Comparison of ENCODE assay signal across 8 cellular contexts in the genomic region with DNA sequence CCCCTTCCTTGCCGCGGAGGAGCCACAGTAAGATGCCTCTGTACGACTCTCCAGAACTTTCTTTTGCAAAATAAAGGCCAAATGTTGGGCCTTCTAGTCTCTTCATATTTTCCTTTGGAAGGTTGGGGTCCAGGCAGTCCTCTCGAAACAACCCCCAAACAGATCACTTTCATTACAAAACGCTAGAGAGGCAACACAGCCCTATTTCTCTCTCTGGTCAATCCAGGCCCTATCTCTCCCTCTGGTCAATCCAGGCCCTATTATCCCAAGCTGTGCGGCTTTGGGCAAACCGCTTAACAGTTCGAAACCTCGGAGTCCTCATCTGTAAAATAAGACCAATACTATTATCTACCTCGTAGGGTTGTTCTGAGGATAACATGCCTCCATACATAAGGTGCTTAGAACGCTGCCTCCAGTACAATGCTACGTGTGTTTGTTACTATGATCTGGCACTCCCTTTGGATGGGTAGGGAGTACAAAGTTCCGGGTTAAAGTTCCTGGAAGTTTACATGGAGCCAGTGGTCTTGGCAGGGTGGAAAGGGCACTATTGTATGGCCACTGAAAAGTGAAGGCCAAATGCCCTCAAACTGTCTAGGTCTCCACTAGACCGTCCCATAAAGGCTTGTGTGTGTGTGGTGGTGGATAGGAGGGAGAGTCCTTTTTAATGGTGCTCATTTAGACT.
DNase-seq lines count a peak whose midpoint lies in the region; ATAC-seq and TF ChIP-seq lines count a peak whose summit lies in the region.

No MANE protein-coding gene starts in this region.

- TF ChIP-seq CTCF in DOHH2 (IDR thresholded peaks at IDR 0.05; ENCODE audit: low read depth, low read length, poor library complexity, severe bottlenecking), result no peak
- TF ChIP-seq CTCF in PC-9 (conservative IDR thresholded peaks at IDR 0.05), result no peak
- TF ChIP-seq CTCF in esophagus squamous epithelium (IDR thresholded peaks at IDR 0.05), result no peak

- ATAC-seq in HG03442 (IDR thresholded peaks at IDR 0.05; ENCODE audit: unreplicated experiment), result no peak
- ATAC-seq in esophagus mucosa, result no peak

- no peak for TF ChIP-seq POLR2A in esophagus squamous epithelium (IDR thresholded peaks at IDR 0.05)

- WGBS in esophagus squamous epithelium, 2 donors, result 65 to 87% methylated on average over 9 to 10 of the region's 14 CpGs

- H3K9me3 ChIP-seq in DOHH2 (ENCODE audit: control insufficient read depth, insufficient read depth, low read length) (no peaks in the 10 kb centered on the region), PC-9 (ENCODE audit: insufficient read depth, low read depth) (no peaks in the 10 kb centered on the region), esophagus squamous epithelium (peaks cover 0 to 4% (median 0%) of the 10 kb centered on the region in 3 donors)

- H3F3A ChIP-seq in DOHH2 (ENCODE audit: control insufficient read depth, insufficient read depth) (peaks cover 21% of the 10 kb centered on the region), PC-9 (ENCODE audit: insufficient read depth, low read depth) (0 out of 2 replicates have a peak, but pooled peaks cover 4% of the 10 kb centered on the region)

- H3K9me2 ChIP-seq in DOHH2 (replicated peaks; ENCODE audit: control insufficient read depth, low read length), result no peaks in the 10 kb centered on the region
- H3K9me2 ChIP-seq in PC-9 (ENCODE audit: insufficient read depth), result no peaks in the 10 kb centered on the region

- CTCF ChIA-PET in PC-9 (lab: Charles Lee), result no interaction called here

- no peak overlapping the region for H3K9ac ChIP-seq in rectal smooth muscle tissue (ENCODE audit: low read length)

- peak overlapping the region; percentile 85 for H3K4me3 ChIP-seq in DOHH2 (ENCODE audit: low read length)
- H3K4me3 ChIP-seq in PC-9, result no peak overlapping the region; the same call in 1 of the 2 replicates
- peak overlapping the region in 3 of 4 donors; percentile 45 to 65 (median 54) for H3K4me3 ChIP-seq in esophagus squamous epithelium
- peak overlapping the region; percentile 69 for H3K4me3 ChIP-seq in rectal smooth muscle tissue (ENCODE audit: low read length)

- intact Hi-C loops in PC-9 (cut with micrococcal nuclease; ENCODE audit: unreplicated experiment) (no loop called here), esophagus squamous epithelium (cut with DNase I) (loop anchor here (5.0 to 10.0 kb wide), 2 partner anchors 76 to 358 kb away; a partner anchor contains a TSS)

- POLR2A ChIA-PET in PC-9 (lab: Charles Lee; ENCODE audit: unreplicated experiment), result no interaction called here

- DNase-seq in PC-9, result no peak
- DNase-seq in esophagus squamous epithelium (lab: John Stamatoyannopoulos, UW), result no peak
- DNase-seq in glomerular visceral epithelial cell (ENCODE audit: extremely low spot score), result no peak
- no peak for DNase-seq in NCI-H146 treated with DMSO at 0.1 percent for 48 hours (lab: John Stamatoyannopoulos, UW; ENCODE audit: unreplicated experiment)

- H4K20me1 ChIP-seq in DOHH2 (ENCODE audit: control insufficient read depth, insufficient read depth, low read depth, low read length) (no peaks in the 10 kb centered on the region), PC-9 (ENCODE audit: insufficient read depth) (no peaks in the 10 kb centered on the region)

- H3K79me2 ChIP-seq in DOHH2 (ENCODE audit: control insufficient read depth, low read length) (peaks cover 15% of the 10 kb centered on the region), PC-9 (ENCODE audit: low read depth) (no peaks in the 10 kb centered on the region)

- no peak overlapping the region for H2AFZ ChIP-seq in PC-9

- H3K36me3 ChIP-seq in DOHH2 (ENCODE audit: control insufficient read depth, low read length) (no peaks in the 10 kb centered on the region), PC-9 (ENCODE audit: low read depth) (no peaks in the 10 kb centered on the region), esophagus squamous epithelium (no peaks in the 10 kb centered on the region), rectal smooth muscle tissue (ENCODE audit: control insufficient read depth, insufficient read depth, low read length) (no peaks in the 10 kb centered on the region)

- peak overlapping the region; percentile 92 for H3K4me2 ChIP-seq in DOHH2 (ENCODE audit: low read length)
- peak overlapping the region; percentile 79 for H3K4me2 ChIP-seq in PC-9

- H3K27me3 ChIP-seq in DOHH2 (ENCODE audit: control insufficient read depth, low read length) (no peaks in the 10 kb centered on the region), PC-9 (ENCODE audit: insufficient read depth, low read depth) (no peaks in the 10 kb centered on the region), esophagus squamous epithelium (peaks cover 0 to 13% (median 0%) of the 10 kb centered on the region in 4 donors), rectal smooth muscle tissue (ENCODE audit: control insufficient read depth, insufficient read depth, low read length) (no peaks in the 10 kb centered on the region)

- H3K27ac ChIP-seq in DOHH2 (ENCODE audit: low read depth, low read length) (peak overlapping the region; percentile 95), PC-9 (peak overlapping the region; percentile 80), esophagus squamous epithelium (peak overlapping the region; percentile 81 to 93 (median 90)), rectal smooth muscle tissue (ENCODE audit: low read depth, low read length) (peak overlapping the region; percentile 81)

- BruUV-seq in PC-9 (replicated peaks; lab: Mats Ljungman, UMichigan), result no TSS peak

- H3K4me1 ChIP-seq in DOHH2 (ENCODE audit: control insufficient read depth, low read length), result peaks cover 78% of the 10 kb centered on the region
- H3K4me1 ChIP-seq in PC-9 (replicated peaks; ENCODE audit: insufficient read depth), result 0 out of 2 replicates have a peak, but pooled peaks cover 6% of the 10 kb centered on the region
- peaks cover 9 to 65% (median 17%) of the 10 kb centered on the region in 3 donors for H3K4me1 ChIP-seq in esophagus squamous epithelium
- peaks cover 11% of the 10 kb centered on the region for H3K4me1 ChIP-seq in rectal smooth muscle tissue (ENCODE audit: control insufficient read depth, insufficient read depth, low read length)
